In genomic region chr12:2999265-2999841, GRCh38 we compare ENCODE assay signal across 2 cellular contexts.
TF ChIP-seq lines count a peak whose summit lies in the region.

No MANE protein-coding gene starts in this region.

TF ChIP-seq in SK-N-SH, 30 proteins besides CTCF, POLR2A, EP300 and RAD21 (continued from another document):
- TF ChIP-seq PBX3 (IDR thresholded peaks at IDR 0.05) (no peak), ELF1 (IDR thresholded peaks at IDR 0.05) (no peak), REST (IDR thresholded peaks at IDR 0.05; ENCODE audit: low read depth, low read length) (no peak), CHD2 (IDR thresholded peaks at IDR 0.05; ENCODE audit: low read length, partially characterized antibody) (no peak), MAX (IDR thresholded peaks at IDR 0.05; ENCODE audit: low read depth) (no peak), USF1 (IDR thresholded peaks at IDR 0.05; ENCODE audit: borderline replicate concordance, low read depth) (no peak), TAF1 (IDR thresholded peaks at IDR 0.05; ENCODE audit: borderline replicate concordance, low read depth, low read length) (no peak), FOXJ3 (CRISPR knock-in tag; IDR thresholded peaks at IDR 0.05) (no peak)

TF ChIP-seq in SK-N-SH treated with all-trans-retinoic acid at 6 μM for 48 hours, 23 proteins besides CTCF, POLR2A, EP300 and RAD21 (continued from another document):
- TF ChIP-seq TSHZ2 (CRISPR knock-in tag; IDR thresholded peaks at IDR 0.05) (no peak), CSRNP3 (CRISPR knock-in tag; IDR thresholded peaks at IDR 0.05) (no peak), GLIS3 (CRISPR knock-in tag; IDR thresholded peaks at IDR 0.05) (no peak), ZFP3 (CRISPR knock-in tag; IDR thresholded peaks at IDR 0.05) (no peak), ESRRG (CRISPR knock-in tag; IDR thresholded peaks at IDR 0.05) (no peak), PATZ1 (CRISPR knock-in tag; IDR thresholded peaks at IDR 0.05; ENCODE audit: borderline replicate concordance) (no peak), RARB (CRISPR knock-in tag; IDR thresholded peaks at IDR 0.05) (no peak), ZNF8 (CRISPR knock-in tag; IDR thresholded peaks at IDR 0.05) (no peak)
TF ChIP-seq in SK-N-SH treated with all-trans-retinoic acid at 6 μM for 48 hours: peak in this region for 0.
